11 cellular contexts compared by ENCODE assay signal in genomic region chr6:34227656-34228421, GRCh38. TPM values are rescaled to one million over a fixed set of nuclear protein-coding genes. Genes with fewer than 3 reads are reported as not detected.
DNase-seq lines count a peak whose midpoint lies in the region; ATAC-seq and TF ChIP-seq lines count a peak whose summit lies in the region.
"Had no signal": no experiment of that assay in that cellular context is flagged by ENCODE, and none has a peak within 500 bp of the region (broad histone marks: within the 10 kb centered on the region; RNA-seq: fewer than 3 reads in every experiment).

No MANE protein-coding gene starts in this region.

- peak overlapping the region; percentile 51 for H3K27ac ChIP-seq in PC-3 (ENCODE audit: low read length)
- H3K27ac ChIP-seq in skin epidermis: peak overlapping the region in 12 of 21 experiments; percentile 18 to 73 (median 54)

- H3K9me3 ChIP-seq in PC-3 (ENCODE audit: low read length): no peaks in the 10 kb centered on the region
- H3K9me3 ChIP-seq: mucosa of descending colon had no signal

- no peak for TF ChIP-seq CTCF in PC-3 (conservative IDR thresholded peaks at IDR 0.05; ENCODE audit: low read depth, low read length)
- no peak for TF ChIP-seq CTCF in fibroblast of mammary gland (conservative IDR thresholded peaks at IDR 0.05; ENCODE audit: control insufficient read depth, insufficient read depth, low read depth, low read length)

- no peaks in the 10 kb centered on the region for H3K9me2 ChIP-seq in PC-3 (replicated peaks; ENCODE audit: low read length)

- peak overlapping the region; percentile 51 for H3K4me2 ChIP-seq in PC-3 (ENCODE audit: low read length)

- no peaks in the 10 kb centered on the region for H3K36me3 ChIP-seq in PC-3 (ENCODE audit: low read depth, low read length)

- H3K79me2 ChIP-seq in PC-3 (ENCODE audit: low read length): no peaks in the 10 kb centered on the region

- H4K20me1 ChIP-seq in PC-3 (ENCODE audit: low read length): no peaks in the 10 kb centered on the region

- H3K9ac ChIP-seq in PC-3 (ENCODE audit: low read length): no peak overlapping the region

- CTCF ChIA-PET in PC-3 (lab: Charles Lee): interaction anchor here (0.6 kb wide), 2 partner anchors 8 to 1372 kb away, joined by 4 read pairs; no protein-coding TSS in a partner anchor

- no TSS peak for BruUV-seq in PC-3 (replicated peaks; lab: Mats Ljungman, UMichigan)

- no peaks in the 10 kb centered on the region for H3K27me3 ChIP-seq in PC-3 (ENCODE audit: low read length)

- peaks cover 8% of the 10 kb centered on the region for H3F3A ChIP-seq in PC-3 (ENCODE audit: low read length, unreplicated experiment)

- peak; percentile 70 for DNase-seq in HK-2 (ENCODE audit: unreplicated experiment)
- DNase-seq in PC-3: peak; percentile 80
- DNase-seq in fibroblast of mammary gland (ENCODE audit: low read depth): peak; percentile 51
- DNase-seq in cortex of kidney (lab: John Stamatoyannopoulos, UW): no peak
- DNase-seq in NCI-H2171 (lab: John Stamatoyannopoulos, UW): no peak
- DNase-seq: activated T-cell treated with anti-CD3 and anti-CD28 coated beads, Interleukin-2, amount 50 U/mL, for 1 hour; mucosa of descending colon; NCI-H446; retina had no signal

- no peak overlapping the region for H3K4me3 ChIP-seq in PC-3 (ENCODE audit: low read length)
- no peak overlapping the region for H3K4me3 ChIP-seq in fibroblast of mammary gland (ENCODE audit: control insufficient read depth, low read depth, low read length)
- no peak overlapping the region for H3K4me3 ChIP-seq in skin epidermis
- H3K4me3 ChIP-seq: mucosa of descending colon had no signal

- intact Hi-C loops in PC-3 (cut with micrococcal nuclease): no loop called here

- POLR2A ChIA-PET in PC-3 (lab: Charles Lee; ENCODE audit: unreplicated experiment): no interaction called here

- ATAC-seq in PC-3 (peak; percentile 8), SK-N-SH treated with all-trans-retinoic acid at 6 μM for 48 hours (no peak)
- ATAC-seq: mucosa of descending colon had no signal

- H3K4me1 ChIP-seq in PC-3 (ENCODE audit: insufficient read depth, low read length): peaks cover 47% of the 10 kb centered on the region

- peak overlapping the region; percentile 25; the same call in 1 of the 2 replicates for H2AFZ ChIP-seq in PC-3 (ENCODE audit: low read length)

TF ChIP-seq in SK-N-SH treated with all-trans-retinoic acid at 6 μM for 48 hours, 23 proteins besides CTCF, POLR2A, EP300 and RAD21:
- TF ChIP-seq ZNF70 (CRISPR knock-in tag; IDR thresholded peaks at IDR 0.05): no peak
- TF ChIP-seq ZNF8 (CRISPR knock-in tag; IDR thresholded peaks at IDR 0.05): no peak
- no peak for TF ChIP-seq CSRNP3 (CRISPR knock-in tag; IDR thresholded peaks at IDR 0.05)
- TF ChIP-seq TSHZ2 (CRISPR knock-in tag; IDR thresholded peaks at IDR 0.05): no peak
- no peak for TF ChIP-seq OSR1 (CRISPR knock-in tag; IDR thresholded peaks at IDR 0.05)
- no peak for TF ChIP-seq BACH2 (CRISPR knock-in tag; IDR thresholded peaks at IDR 0.05; ENCODE audit: borderline replicate concordance)
- TF ChIP-seq ISL1 (CRISPR knock-in tag; IDR thresholded peaks at IDR 0.05): no peak
- TF ChIP-seq ARNTL (CRISPR knock-in tag; IDR thresholded peaks at IDR 0.05; ENCODE audit: borderline replicate concordance, low read depth): no peak
- TF ChIP-seq ZNF565 (CRISPR knock-in tag; conservative IDR thresholded peaks at IDR 0.05; ENCODE audit: low read depth): no peak
- no peak for TF ChIP-seq ZFP30 (CRISPR knock-in tag; IDR thresholded peaks at IDR 0.05)
- TF ChIP-seq RARB (CRISPR knock-in tag; IDR thresholded peaks at IDR 0.05): no peak
- TF ChIP-seq GLIS3 (CRISPR knock-in tag; IDR thresholded peaks at IDR 0.05): no peak
- TF ChIP-seq PPARA (CRISPR knock-in tag; IDR thresholded peaks at IDR 0.05; ENCODE audit: borderline replicate concordance): no peak
- TF ChIP-seq, protein P1, sequence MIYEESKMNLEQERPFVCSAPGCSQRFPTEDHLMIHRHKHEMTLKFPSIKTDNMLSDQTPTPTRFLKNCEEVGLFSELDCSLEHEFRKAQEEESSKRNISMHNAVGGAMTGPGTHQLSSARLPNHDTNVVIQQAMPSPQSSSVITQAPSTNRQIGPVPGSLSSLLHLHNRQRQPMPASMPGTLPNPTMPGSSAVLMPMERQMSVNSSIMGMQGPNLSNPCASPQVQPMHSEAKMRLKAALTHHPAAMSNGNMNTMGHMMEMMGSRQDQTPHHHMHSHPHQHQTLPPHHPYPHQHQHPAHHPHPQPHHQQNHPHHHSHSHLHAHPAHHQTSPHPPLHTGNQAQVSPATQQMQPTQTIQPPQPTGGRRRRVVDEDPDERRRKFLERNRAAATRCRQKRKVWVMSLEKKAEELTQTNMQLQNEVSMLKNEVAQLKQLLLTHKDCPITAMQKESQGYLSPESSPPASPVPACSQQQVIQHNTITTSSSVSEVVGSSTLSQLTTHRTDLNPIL (CRISPR knock-in tag; IDR thresholded peaks at IDR 0.05; ENCODE audit: low read depth): no peak
- no peak for TF ChIP-seq POU6F1 (CRISPR knock-in tag; IDR thresholded peaks at IDR 0.05; ENCODE audit: borderline replicate concordance, low read depth)
TF ChIP-seq in SK-N-SH treated with all-trans-retinoic acid at 6 μM for 48 hours: peak in this region for 0.

RNA-seq across cellular contexts. Expression of gene HMGA1, which starts 8.8 kb away (rescaled TPM):
- 1,115 and 1,441 TPM in 2 replicates for total RNA-seq in PC-3 (2014; rRNA removed)

RNA-seq across cellular contexts. Expression of gene SMIM29, which starts 21.0 kb away (rescaled TPM):
- total RNA-seq in PC-3 (2014; rRNA removed): 25.8 and 26.8 TPM in 2 replicates

Comparison
In these comparisons a context has a peak if more than half of its experiments do, and no peak if none do; other contexts are left out.
1. DNase-seq: peak in HK-2 (single experiment), PC-3 (single experiment) and fibroblast of mammary gland (single experiment); none in cortex of kidney (single experiment) and NCI-H2171 (single experiment).